Comparison of ENCODE assay signal across 1 cellular context in the genomic region with DNA sequence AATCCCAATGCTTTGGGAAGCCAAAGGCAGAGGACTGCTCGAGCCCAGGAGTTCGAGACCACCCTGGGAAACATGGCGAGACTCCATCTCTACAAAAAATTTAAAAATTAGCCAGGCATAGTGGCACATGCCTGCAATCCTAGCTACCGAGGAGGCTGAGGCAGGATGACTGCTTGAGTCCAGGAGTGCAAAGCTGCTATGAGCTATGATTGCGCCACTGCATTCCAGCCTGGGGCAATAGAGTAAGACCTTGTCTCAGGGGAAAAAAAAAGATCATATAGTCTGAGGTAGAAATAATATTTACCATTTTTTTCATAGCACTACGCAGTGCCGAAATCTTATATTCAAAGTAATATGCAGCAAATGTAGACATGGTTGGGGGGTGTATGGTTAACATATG.
TF ChIP-seq lines count a peak whose summit lies in the region.

No MANE protein-coding gene starts in this region.

TF ChIP-seq in HepG2, 621 proteins besides CTCF, POLR2A, EP300 and RAD21 (continued from another document and continues in another):
- TF ChIP-seq, protein P1, sequence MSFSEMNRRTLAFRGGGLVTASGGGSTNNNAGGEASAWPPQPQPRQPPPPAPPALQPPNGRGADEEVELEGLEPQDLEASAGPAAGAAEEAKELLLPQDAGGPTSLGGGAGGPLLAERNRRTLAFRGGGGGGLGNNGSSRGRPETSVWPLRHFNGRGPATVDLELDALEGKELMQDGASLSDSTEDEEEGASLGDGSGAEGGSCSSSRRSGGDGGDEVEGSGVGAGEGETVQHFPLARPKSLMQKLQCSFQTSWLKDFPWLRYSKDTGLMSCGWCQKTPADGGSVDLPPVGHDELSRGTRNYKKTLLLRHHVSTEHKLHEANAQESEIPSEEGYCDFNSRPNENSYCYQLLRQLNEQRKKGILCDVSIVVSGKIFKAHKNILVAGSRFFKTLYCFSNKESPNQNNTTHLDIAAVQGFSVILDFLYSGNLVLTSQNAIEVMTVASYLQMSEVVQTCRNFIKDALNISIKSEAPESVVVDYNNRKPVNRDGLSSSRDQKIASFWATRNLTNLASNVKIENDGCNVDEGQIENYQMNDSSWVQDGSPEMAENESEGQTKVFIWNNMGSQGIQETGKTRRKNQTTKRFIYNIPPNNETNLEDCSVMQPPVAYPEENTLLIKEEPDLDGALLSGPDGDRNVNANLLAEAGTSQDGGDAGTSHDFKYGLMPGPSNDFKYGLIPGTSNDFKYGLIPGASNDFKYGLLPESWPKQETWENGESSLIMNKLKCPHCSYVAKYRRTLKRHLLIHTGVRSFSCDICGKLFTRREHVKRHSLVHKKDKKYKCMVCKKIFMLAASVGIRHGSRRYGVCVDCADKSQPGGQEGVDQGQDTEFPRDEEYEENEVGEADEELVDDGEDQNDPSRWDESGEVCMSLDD (CRISPR knock-in tag; IDR thresholded peaks at IDR 0.05; ENCODE audit: borderline replicate concordance): no peak
- TF ChIP-seq RFXANK (CRISPR knock-in tag; IDR thresholded peaks at IDR 0.05) (no peak), ZNF775 (CRISPR knock-in tag; IDR thresholded peaks at IDR 0.05; ENCODE audit: borderline replicate concordance) (no peak), ZMAT5 (CRISPR knock-in tag; IDR thresholded peaks at IDR 0.05; ENCODE audit: borderline replicate concordance, low read depth) (no peak), ZNF512B (CRISPR knock-in tag; IDR thresholded peaks at IDR 0.05; ENCODE audit: borderline replicate concordance) (no peak), NCOA1 (CRISPR knock-in tag; IDR thresholded peaks at IDR 0.05) (no peak), NAIF1 (CRISPR knock-in tag; IDR thresholded peaks at IDR 0.05; ENCODE audit: borderline replicate concordance) (no peak; the same call in 1 of the 2 replicates), TFE3 (CRISPR knock-in tag; IDR thresholded peaks at IDR 0.05) (no peak), ZNF766 (CRISPR knock-in tag; IDR thresholded peaks at IDR 0.05; ENCODE audit: borderline replicate concordance) (no peak), PPARG (CRISPR knock-in tag; conservative IDR thresholded peaks at IDR 0.05) (0 out of 2 replicates have a peak, but pooled peaks have one; percentile 13), JUN (CRISPR knock-in tag; IDR thresholded peaks at IDR 0.05) (0 out of 2 replicates have a peak, but pooled peaks have one; percentile 43), ZNF460 (CRISPR knock-in tag; IDR thresholded peaks at IDR 0.05; ENCODE audit: borderline replicate concordance) (no peak), HNF1B (CRISPR knock-in tag; IDR thresholded peaks at IDR 0.05) (peak; percentile 70; the same call in 1 of the 2 replicates), ZNF264 (CRISPR knock-in tag; IDR thresholded peaks at IDR 0.05) (no peak), ZNF556 (CRISPR knock-in tag; IDR thresholded peaks at IDR 0.05; ENCODE audit: borderline replicate concordance) (no peak), RNF2 (conservative IDR thresholded peaks at IDR 0.05; ENCODE audit: low read depth) (no peak), PRMT3 (CRISPR knock-in tag; IDR thresholded peaks at IDR 0.05; ENCODE audit: borderline replicate concordance, low read depth) (no peak), IRX3 (CRISPR knock-in tag; IDR thresholded peaks at IDR 0.05; ENCODE audit: borderline replicate concordance, low read depth) (no peak), MED8 (CRISPR knock-in tag; IDR thresholded peaks at IDR 0.05; ENCODE audit: insufficient replicate concordance) (no peak), ZNF292 (CRISPR knock-in tag; IDR thresholded peaks at IDR 0.05; ENCODE audit: borderline replicate concordance, low read depth) (peak; percentile 86), ARID2 (CRISPR knock-in tag; IDR thresholded peaks at IDR 0.05; ENCODE audit: borderline replicate concordance) (no peak), ZNF441 (CRISPR knock-in tag; IDR thresholded peaks at IDR 0.05; ENCODE audit: borderline replicate concordance) (no peak)
- TF ChIP-seq, protein P2, sequence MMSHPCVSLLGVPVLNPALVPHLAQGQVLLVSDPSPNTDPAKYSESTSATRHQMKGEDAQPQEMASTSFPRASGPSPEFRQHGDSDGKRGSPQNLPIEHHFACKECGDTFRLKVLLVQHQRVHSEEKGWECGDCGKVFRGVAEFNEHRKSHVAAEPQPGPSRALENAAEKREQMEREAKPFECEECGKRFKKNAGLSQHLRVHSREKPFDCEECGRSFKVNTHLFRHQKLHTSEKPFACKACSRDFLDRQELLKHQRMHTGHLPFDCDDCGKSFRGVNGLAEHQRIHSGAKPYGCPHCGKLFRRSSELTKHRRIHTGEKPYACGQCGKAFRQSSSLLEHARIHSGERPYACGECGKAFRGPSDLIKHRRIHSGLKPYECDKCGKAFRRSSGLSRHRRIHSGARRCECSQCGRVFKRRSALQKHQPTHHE (CRISPR knock-in tag; IDR thresholded peaks at IDR 0.05; ENCODE audit: borderline replicate concordance): no peak
- TF ChIP-seq, protein P3, sequence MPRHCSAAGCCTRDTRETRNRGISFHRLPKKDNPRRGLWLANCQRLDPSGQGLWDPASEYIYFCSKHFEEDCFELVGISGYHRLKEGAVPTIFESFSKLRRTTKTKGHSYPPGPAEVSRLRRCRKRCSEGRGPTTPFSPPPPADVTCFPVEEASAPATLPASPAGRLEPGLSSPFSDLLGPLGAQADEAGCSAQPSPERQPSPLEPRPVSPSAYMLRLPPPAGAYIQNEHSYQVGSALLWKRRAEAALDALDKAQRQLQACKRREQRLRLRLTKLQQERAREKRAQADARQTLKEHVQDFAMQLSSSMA (CRISPR knock-in tag; IDR thresholded peaks at IDR 0.05): no peak
- TF ChIP-seq, protein P4, sequence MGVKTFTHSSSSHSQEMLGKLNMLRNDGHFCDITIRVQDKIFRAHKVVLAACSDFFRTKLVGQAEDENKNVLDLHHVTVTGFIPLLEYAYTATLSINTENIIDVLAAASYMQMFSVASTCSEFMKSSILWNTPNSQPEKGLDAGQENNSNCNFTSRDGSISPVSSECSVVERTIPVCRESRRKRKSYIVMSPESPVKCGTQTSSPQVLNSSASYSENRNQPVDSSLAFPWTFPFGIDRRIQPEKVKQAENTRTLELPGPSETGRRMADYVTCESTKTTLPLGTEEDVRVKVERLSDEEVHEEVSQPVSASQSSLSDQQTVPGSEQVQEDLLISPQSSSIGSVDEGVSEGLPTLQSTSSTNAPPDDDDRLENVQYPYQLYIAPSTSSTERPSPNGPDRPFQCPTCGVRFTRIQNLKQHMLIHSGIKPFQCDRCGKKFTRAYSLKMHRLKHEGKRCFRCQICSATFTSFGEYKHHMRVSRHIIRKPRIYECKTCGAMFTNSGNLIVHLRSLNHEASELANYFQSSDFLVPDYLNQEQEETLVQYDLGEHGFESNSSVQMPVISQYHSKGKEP (CRISPR knock-in tag; IDR thresholded peaks at IDR 0.05): no peak
- TF ChIP-seq, protein P5, sequence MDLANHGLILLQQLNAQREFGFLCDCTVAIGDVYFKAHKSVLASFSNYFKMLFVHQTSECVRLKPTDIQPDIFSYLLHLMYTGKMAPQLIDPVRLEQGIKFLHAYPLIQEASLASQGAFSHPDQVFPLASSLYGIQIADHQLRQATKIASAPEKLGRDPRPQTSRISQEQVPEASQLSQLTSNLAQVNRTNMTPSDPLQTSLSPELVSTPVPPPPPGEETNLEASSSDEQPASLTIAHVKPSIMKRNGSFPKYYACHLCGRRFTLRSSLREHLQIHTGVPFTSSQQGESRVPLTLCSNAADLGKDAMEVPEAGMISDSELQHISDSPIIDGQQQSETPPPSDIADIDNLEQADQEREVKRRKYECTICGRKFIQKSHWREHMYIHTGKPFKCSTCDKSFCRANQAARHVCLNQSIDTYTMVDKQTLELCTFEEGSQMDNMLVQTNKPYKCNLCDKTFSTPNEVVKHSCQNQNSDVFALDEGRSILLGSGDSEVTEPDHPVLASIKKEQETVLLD (CRISPR knock-in tag; IDR thresholded peaks at IDR 0.05; ENCODE audit: low read depth): no peak
- TF ChIP-seq, protein P6, sequence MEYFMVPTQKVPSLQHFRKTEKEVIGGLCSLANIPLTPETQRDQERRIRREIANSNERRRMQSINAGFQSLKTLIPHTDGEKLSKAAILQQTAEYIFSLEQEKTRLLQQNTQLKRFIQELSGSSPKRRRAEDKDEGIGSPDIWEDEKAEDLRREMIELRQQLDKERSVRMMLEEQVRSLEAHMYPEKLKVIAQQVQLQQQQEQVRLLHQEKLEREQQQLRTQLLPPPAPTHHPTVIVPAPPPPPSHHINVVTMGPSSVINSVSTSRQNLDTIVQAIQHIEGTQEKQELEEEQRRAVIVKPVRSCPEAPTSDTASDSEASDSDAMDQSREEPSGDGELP (IDR thresholded peaks at IDR 0.05; ENCODE audit: borderline replicate concordance, low read depth): no peak
- TF ChIP-seq, protein P7, sequence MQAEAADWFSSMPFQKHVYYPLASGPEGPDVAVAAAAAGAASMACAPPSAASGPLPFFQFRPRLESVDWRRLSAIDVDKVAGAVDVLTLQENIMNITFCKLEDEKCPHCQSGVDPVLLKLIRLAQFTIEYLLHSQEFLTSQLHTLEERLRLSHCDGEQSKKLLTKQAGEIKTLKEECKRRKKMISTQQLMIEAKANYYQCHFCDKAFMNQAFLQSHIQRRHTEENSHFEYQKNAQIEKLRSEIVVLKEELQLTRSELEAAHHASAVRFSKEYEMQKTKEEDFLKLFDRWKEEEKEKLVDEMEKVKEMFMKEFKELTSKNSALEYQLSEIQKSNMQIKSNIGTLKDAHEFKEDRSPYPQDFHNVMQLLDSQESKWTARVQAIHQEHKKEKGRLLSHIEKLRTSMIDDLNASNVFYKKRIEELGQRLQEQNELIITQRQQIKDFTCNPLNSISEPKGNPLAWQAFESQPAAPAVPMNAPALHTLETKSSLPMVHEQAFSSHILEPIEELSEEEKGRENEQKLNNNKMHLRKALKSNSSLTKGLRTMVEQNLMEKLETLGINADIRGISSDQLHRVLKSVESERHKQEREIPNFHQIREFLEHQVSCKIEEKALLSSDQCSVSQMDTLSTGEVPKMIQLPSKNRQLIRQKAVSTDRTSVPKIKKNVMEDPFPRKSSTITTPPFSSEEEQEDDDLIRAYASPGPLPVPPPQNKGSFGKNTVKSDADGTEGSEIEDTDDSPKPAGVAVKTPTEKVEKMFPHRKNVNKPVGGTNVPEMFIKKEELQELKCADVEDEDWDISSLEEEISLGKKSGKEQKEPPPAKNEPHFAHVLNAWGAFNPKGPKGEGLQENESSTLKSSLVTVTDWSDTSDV (CRISPR knock-in tag; IDR thresholded peaks at IDR 0.05): no peak
- TF ChIP-seq, protein P8, sequence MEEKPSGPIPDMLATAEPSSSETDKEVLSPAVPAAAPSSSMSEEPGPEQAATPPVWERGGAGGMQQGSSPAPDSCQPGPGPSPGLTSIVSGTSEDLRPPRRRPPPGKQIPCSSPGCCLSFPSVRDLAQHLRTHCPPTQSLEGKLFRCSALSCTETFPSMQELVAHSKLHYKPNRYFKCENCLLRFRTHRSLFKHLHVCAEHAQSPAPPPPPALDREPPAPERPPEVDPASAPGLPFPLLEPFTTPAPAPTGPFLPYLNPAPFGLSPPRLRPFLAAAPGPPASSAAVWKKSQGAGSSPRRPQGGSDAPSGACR (CRISPR knock-in tag; IDR thresholded peaks at IDR 0.05): no peak
- TF ChIP-seq, protein P9, sequence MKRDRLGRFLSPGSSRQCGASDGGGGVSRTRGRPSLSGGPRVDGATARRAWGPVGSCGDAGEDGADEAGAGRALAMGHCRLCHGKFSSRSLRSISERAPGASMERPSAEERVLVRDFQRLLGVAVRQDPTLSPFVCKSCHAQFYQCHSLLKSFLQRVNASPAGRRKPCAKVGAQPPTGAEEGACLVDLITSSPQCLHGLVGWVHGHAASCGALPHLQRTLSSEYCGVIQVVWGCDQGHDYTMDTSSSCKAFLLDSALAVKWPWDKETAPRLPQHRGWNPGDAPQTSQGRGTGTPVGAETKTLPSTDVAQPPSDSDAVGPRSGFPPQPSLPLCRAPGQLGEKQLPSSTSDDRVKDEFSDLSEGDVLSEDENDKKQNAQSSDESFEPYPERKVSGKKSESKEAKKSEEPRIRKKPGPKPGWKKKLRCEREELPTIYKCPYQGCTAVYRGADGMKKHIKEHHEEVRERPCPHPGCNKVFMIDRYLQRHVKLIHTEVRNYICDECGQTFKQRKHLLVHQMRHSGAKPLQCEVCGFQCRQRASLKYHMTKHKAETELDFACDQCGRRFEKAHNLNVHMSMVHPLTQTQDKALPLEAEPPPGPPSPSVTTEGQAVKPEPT (CRISPR knock-in tag; IDR thresholded peaks at IDR 0.05; ENCODE audit: low read depth): no peak
